8 cellular contexts compared by ENCODE assay signal in genomic region chr4:109729563-109730293, GRCh38. TPM values are rescaled to one million over a fixed set of nuclear protein-coding genes. Genes with fewer than 3 reads are reported as not detected.
A peak's percentile ranks its signal among the peaks of the same experiment; 100 is the strongest.
DNase-seq lines count a peak whose midpoint lies in the region; ATAC-seq and TF ChIP-seq lines count a peak whose summit lies in the region.

PLA2G12A (minus strand) TSS chr4:109730070; CDS start chr4:109729809, 261 bp downstream.

- CTCF ChIA-PET in mammary epithelial cell (lab: Charles Lee; ENCODE audit: low non-redundant PET): interaction anchor here (0.6 kb wide), 1 partner anchor 571 kb away, joined by 5 read pairs; no protein-coding TSS in a partner anchor

- peak within 1 kb of the TSS; percentile 77 for H3K9ac ChIP-seq in mammary epithelial cell (ENCODE audit: insufficient read depth, low read length)

- no peaks in the 10 kb centered on the region for H4K20me1 ChIP-seq in mammary epithelial cell (ENCODE audit: insufficient read depth, low read length)

- DNase-seq in NCI-H2081 treated with DMSO at 0.1 percent for 48 hours (lab: John Stamatoyannopoulos, UW) (peak; percentile 31), WERI-Rb-1 (peak; percentile 90), mammary epithelial cell (peak; percentile 93), inferior parietal cortex (ENCODE audit: extremely low spot score) (peak; percentile 69)
- peak; percentile 46 for DNase-seq in stimulated activated CD4-positive, alpha-beta T cell treated with anti-CD3 and anti-CD28 coated beads, Interleukin-12 subunit alpha, Interleukin-12 subunit beta, amount 100 ng/mL, for 24 hours (ENCODE audit: low read depth in 2 of 2)

- 6% methylated on average over 12 of the region's 79 CpGs for WGBS in mammary epithelial cell (ENCODE audit: low coverage, missing lambda C conversion rate)

- peak within 1 kb of the TSS; percentile 88 for H3K4me2 ChIP-seq in mammary epithelial cell (ENCODE audit: insufficient read depth, low read depth, low read length)

- H3K79me2 ChIP-seq in mammary epithelial cell (ENCODE audit: insufficient read depth, low read length): peaks cover 45% of the 10 kb centered on the region

- intact Hi-C loops in mammary epithelial cell (cut with micrococcal nuclease): loop anchor here (1.0 to 10.0 kb wide), 4 partner anchors 26 to 785 kb away; partner anchors contain the start of genes CASP6, CFI and GAR1

- ATAC-seq in GM18511 (IDR thresholded peaks at IDR 0.05; ENCODE audit: unreplicated experiment): peak; percentile 85
- peak; percentile 77 for ATAC-seq in HG02981 (IDR thresholded peaks at IDR 0.05; ENCODE audit: unreplicated experiment)

- BruUV-seq in mammary epithelial cell (replicated peaks; lab: Mats Ljungman, UMichigan): no TSS peak

- dilution Hi-C loops in mammary epithelial cell (cut with HindIII; ENCODE audit: low sequenced_read_pairs): no loop called here

- peaks cover 25% of the 10 kb centered on the region for H3K36me3 ChIP-seq in WERI-Rb-1
- no peaks in the 10 kb centered on the region for H3K36me3 ChIP-seq in mammary epithelial cell (ENCODE audit: insufficient read depth, low read length)

- H2AFZ ChIP-seq in mammary epithelial cell (ENCODE audit: low read depth, low read length): peak within 1 kb of the TSS; percentile 99

- peak within 1 kb of the TSS; percentile 70 for H3K27ac ChIP-seq in 22Rv1
- H3K27ac ChIP-seq in WERI-Rb-1: peak within 1 kb of the TSS; percentile 88
- peak within 1 kb of the TSS; percentile 56 for H3K27ac ChIP-seq in mammary epithelial cell (ENCODE audit: insufficient read depth, low read depth, low read length)

- no peak for TF ChIP-seq CTCF in 22Rv1 (IDR thresholded peaks at IDR 0.05)
- no peak for TF ChIP-seq CTCF in WERI-Rb-1 (IDR thresholded peaks at IDR 0.05; ENCODE audit: low read depth, low read length)
- TF ChIP-seq CTCF in mammary epithelial cell (conservative IDR thresholded peaks at IDR 0.05 in 1 of 2, IDR thresholded peaks at IDR 0.05 in 1 of 2; ENCODE audit: extremely low read depth in 1 of 2, insufficient read depth in 1 of 2, low read depth in 1 of 2, low read length in 2 of 2): no peak

- peaks cover 8% of the 10 kb centered on the region for H3K4me1 ChIP-seq in mammary epithelial cell (ENCODE audit: insufficient read depth, low read length)

- peak within 1 kb of the TSS; percentile 73 for H3K4me3 ChIP-seq in WERI-Rb-1 (ENCODE audit: low read depth, low read length)
- peak within 1 kb of the TSS; percentile 70 to 81 (median 78) for H3K4me3 ChIP-seq in mammary epithelial cell (replicated peaks in 1 of 3; ENCODE audit: insufficient read depth in 1 of 3, low read depth in 2 of 3, low read length in 3 of 3)

- H3K27me3 ChIP-seq in WERI-Rb-1 (ENCODE audit: insufficient read depth, low read depth, severe bottlenecking) (no peaks in the 10 kb centered on the region), mammary epithelial cell (ENCODE audit: insufficient read depth, low read length) (no peaks in the 10 kb centered on the region)

- H3K9me3 ChIP-seq in WERI-Rb-1 (ENCODE audit: severe bottlenecking) (no peaks in the 10 kb centered on the region), mammary epithelial cell (replicated peaks; ENCODE audit: insufficient read depth, low read length) (no peaks in the 10 kb centered on the region)

- in situ Hi-C loops in mammary epithelial cell (cut with MboI; ENCODE audit: low sequenced_read_pairs in 2 of 2): no loop called here

RNA-seq across cellular contexts. Expression of gene PLA2G12A, which starts in this region (rescaled TPM):
- total RNA-seq in mammary epithelial cell: 10 to 100 TPM; 38.9 to 59.0 TPM
- polyA plus RNA-seq in mammary epithelial cell: 38.7 TPM
- 29.4 TPM for polyA minus RNA-seq in mammary epithelial cell

Comparison
In these comparisons a context has a peak if more than half of its experiments do, and no peak if none do; other contexts are left out.
1. Peak in every context shown above with its lines: DNase-seq, ATAC-seq, H3K4me3 ChIP-seq and H3K27ac ChIP-seq.
2. DNase-seq: peak in every context shown above with its lines; median percentile 93 in mammary epithelial cell; 90 in WERI-Rb-1; 69 in inferior parietal cortex; 46 in stimulated activated CD4-positive, alpha-beta T cell treated with anti-CD3 and anti-CD28 coated beads, Interleukin-12 subunit alpha, Interleukin-12 subunit beta, amount 100 ng/mL, for 24 hours; 31 in NCI-H2081 treated with DMSO at 0.1 percent for 48 hours.